In genomic region chr17:56681561-56682266, GRCh38 we compare ENCODE assay signal across 7 cellular contexts.
DNase-seq lines count a peak whose midpoint lies in the region; ATAC-seq and TF ChIP-seq lines count a peak whose summit lies in the region.

No MANE protein-coding gene starts in this region.

- no peaks in the 10 kb centered on the region for H3K4me1 ChIP-seq in BE2C

- H3K36me3 Mint-ChIP-seq in activated CD8-positive, alpha-beta T cell treated with anti-CD3 and anti-CD28 coated beads, Interleukin-2, amount 10 ng/mL, durations not matched to agents 7 days and 5 days (ENCODE audit: low read depth), result no peaks in the 10 kb centered on the region
- peaks cover 12% of the 10 kb centered on the region for H3K36me3 Mint-ChIP-seq in natural killer cell

- intact Hi-C loops in natural killer cell (cut with micrococcal nuclease), result loop anchor here (5.0 to 10.0 kb wide), 2 partner anchors 56 to 87 kb away; partner anchors contain the start of gene NOG

- H3K27ac Mint-ChIP-seq in activated CD8-positive, alpha-beta T cell treated with anti-CD3 and anti-CD28 coated beads, Interleukin-2, amount 10 ng/mL, durations not matched to agents 7 days and 5 days, result no peak overlapping the region
- H3K27ac Mint-ChIP-seq in natural killer cell, result no peak overlapping the region

- no peaks in the 10 kb centered on the region for H3K36me3 ChIP-seq in BE2C

- no peak overlapping the region for H3K4me3 ChIP-seq in BE2C (ENCODE audit: low read depth, low read length)

- H3K9me3 Mint-ChIP-seq in activated CD8-positive, alpha-beta T cell treated with anti-CD3 and anti-CD28 coated beads, Interleukin-2, amount 10 ng/mL, durations not matched to agents 7 days and 5 days (ENCODE audit: insufficient read depth), result no peaks in the 10 kb centered on the region
- peaks cover 0 to 3% of the 10 kb centered on the region in 2 donors for H3K9me3 Mint-ChIP-seq in natural killer cell

- no peak for TF ChIP-seq CTCF in natural killer cell (IDR thresholded peaks at IDR 0.05)
- no peak for TF ChIP-seq CTCF in BE2C (IDR thresholded peaks at IDR 0.05; ENCODE audit: low read depth, low read length)

- peaks cover 48% of the 10 kb centered on the region for H3K27me3 Mint-ChIP-seq in activated CD8-positive, alpha-beta T cell treated with anti-CD3 and anti-CD28 coated beads, Interleukin-2, amount 10 ng/mL, durations not matched to agents 7 days and 5 days (ENCODE audit: low read depth)
- peaks cover 60 to 62% of the 10 kb centered on the region in 2 donors for H3K27me3 Mint-ChIP-seq in natural killer cell (ENCODE audit: low read depth in 2 of 2)

- peak; percentile 72 for ATAC-seq in GM18909 (IDR thresholded peaks at IDR 0.05; ENCODE audit: poor library complexity, unreplicated experiment)
- peak; percentile 64 for ATAC-seq in activated CD8-positive, alpha-beta T cell treated with anti-CD3 and anti-CD28 coated beads, Interleukin-2, amount 10 ng/mL, durations not matched to agents 7 days and 5 days
- ATAC-seq in natural killer cell, result peak; percentile 57 to 75 (median 74)
- ATAC-seq in HG03045 (IDR thresholded peaks at IDR 0.05; ENCODE audit: unreplicated experiment), result no peak

- peaks cover 7% of the 10 kb centered on the region for H3K4me1 Mint-ChIP-seq in activated CD8-positive, alpha-beta T cell treated with anti-CD3 and anti-CD28 coated beads, Interleukin-2, amount 10 ng/mL, durations not matched to agents 7 days and 5 days (ENCODE audit: low read depth)
- peaks cover 21% of the 10 kb centered on the region in 2 donors for H3K4me1 Mint-ChIP-seq in natural killer cell

- CTCF ChIA-PET in activated CD8-positive, alpha-beta T cell treated with anti-CD3 and anti-CD28 coated beads, Interleukin-2, amount 10 ng/mL, durations not matched to agents 7 days and 5 days (lab: Charles Lee), result interaction anchor here (0.8 to 6.0 kb wide), 5 partner anchors 16 to 138 kb away, joined by 3 to 54 read pairs (median 3); no protein-coding TSS in a partner anchor

- no peaks in the 10 kb centered on the region for H3K9me3 ChIP-seq in BE2C

- no peak overlapping the region for H3K4me3 Mint-ChIP-seq in activated CD8-positive, alpha-beta T cell treated with anti-CD3 and anti-CD28 coated beads, Interleukin-2, amount 10 ng/mL, durations not matched to agents 7 days and 5 days
- H3K4me3 Mint-ChIP-seq in natural killer cell, result no peak overlapping the region

- POLR2A ChIA-PET in activated CD8-positive, alpha-beta T cell treated with anti-CD3 and anti-CD28 coated beads, Interleukin-2, amount 10 ng/mL, durations not matched to agents 7 days and 5 days (lab: Charles Lee), result interaction anchor here (1.0 kb wide), 1 partner anchor 98 kb away, joined by 4 read pairs; no protein-coding TSS in a partner anchor

- DNase-seq in HK-2 (ENCODE audit: unreplicated experiment) (peak; percentile 42), natural killer cell (no peak), BE2C (no peak), DMS79 treated with DMSO at 0.1 percent for 48 hours (lab: John Stamatoyannopoulos, UW) (no peak)
- peak; percentile 44 for DNase-seq in activated CD8-positive, alpha-beta T cell treated with anti-CD3 and anti-CD28 coated beads, Interleukin-2, amount 10 ng/mL, durations not matched to agents 7 days and 5 days

- peaks cover 21% of the 10 kb centered on the region for H3K27me3 ChIP-seq in BE2C

Comparison
In these comparisons a context has a peak if more than half of its experiments do, and no peak if none do; other contexts are left out.
1. DNase-seq: peak in HK-2 (single experiment) and activated CD8-positive, alpha-beta T cell treated with anti-CD3 and anti-CD28 coated beads, Interleukin-2, amount 10 ng/mL, durations not matched to agents 7 days and 5 days (single experiment); none in natural killer cell (single experiment), BE2C (single experiment) and DMS79 treated with DMSO at 0.1 percent for 48 hours (single experiment).